Comparison of ENCODE assay signal across 8 cellular contexts in genomic region chr7:82729172-82730030, GRCh38.
DNase-seq lines count a peak whose midpoint lies in the region; ATAC-seq and TF ChIP-seq lines count a peak whose summit lies in the region.

No MANE protein-coding gene starts in this region.

- no peaks in the 10 kb centered on the region for H3K9me3 ChIP-seq in SK-N-MC (ENCODE audit: low read depth, low read length)
- no peaks in the 10 kb centered on the region for H3K9me3 ChIP-seq in upper lobe of right lung

- intact Hi-C loops in upper lobe of right lung (cut with DNase I): no loop called here

- TF ChIP-seq CTCF in foreskin fibroblast (IDR thresholded peaks at IDR 0.05; ENCODE audit: low read depth, low read length): peak; percentile 82
- TF ChIP-seq CTCF in upper lobe of right lung (IDR thresholded peaks at IDR 0.05): peak; percentile 55

- ATAC-seq in upper lobe of right lung (no peak), GM19351 (IDR thresholded peaks at IDR 0.05; ENCODE audit: unreplicated experiment) (no peak)
- no peak for ATAC-seq in activated naive CD4-positive, alpha-beta T cell treated with anti-CD3 and anti-CD28 coated beads, Interleukin-2, amount 50 U/mL, for 72 hours

- H3K27ac ChIP-seq in SK-N-MC (no peak overlapping the region), upper lobe of right lung (no peak overlapping the region)

- DNase-seq in DMS79 (lab: John Stamatoyannopoulos, UW) (peak; percentile 5), LHCN-M2 (ENCODE audit: low read depth) (peak; percentile 56), SK-N-MC (ENCODE audit: low read depth, low spot score) (peak; percentile 62), foreskin fibroblast (peak; percentile 32 to 75), upper lobe of right lung (no peak)
- no peak for DNase-seq in activated naive CD4-positive, alpha-beta T cell treated with anti-CD3 and anti-CD28 coated beads, Interleukin-2, amount 50 U/mL, for 72 hours (ENCODE audit: low spot score in 2 of 2)
- DNase-seq in activated effector memory CD4-positive, alpha-beta T cell treated with Interleukin-2 at 50 U/mL for 16 hours: no peak

- no peak overlapping the region for H3K9ac ChIP-seq in SK-N-MC (ENCODE audit: insufficient read length)

- no peaks in the 10 kb centered on the region for H3K36me3 Mint-ChIP-seq in activated naive CD4-positive, alpha-beta T cell treated with anti-CD3 and anti-CD28 coated beads, Interleukin-2, amount 50 U/mL, for 72 hours

- no peaks in the 10 kb centered on the region for H3K4me1 ChIP-seq in upper lobe of right lung

- H3K27me3 ChIP-seq in upper lobe of right lung: no peaks in the 10 kb centered on the region

- H3K4me3 ChIP-seq in SK-N-MC: peak overlapping the region; percentile 65
- no peak overlapping the region for H3K4me3 ChIP-seq in foreskin fibroblast (ENCODE audit: low read depth in 1 of 2, low read length in 2 of 2)
- no peak overlapping the region for H3K4me3 ChIP-seq in upper lobe of right lung

- H3K27ac Mint-ChIP-seq in activated naive CD4-positive, alpha-beta T cell treated with anti-CD3 and anti-CD28 coated beads, Interleukin-2, amount 50 U/mL, for 72 hours: no peak overlapping the region

- no peaks in the 10 kb centered on the region for H3K9me3 Mint-ChIP-seq in activated naive CD4-positive, alpha-beta T cell treated with anti-CD3 and anti-CD28 coated beads, Interleukin-2, amount 50 U/mL, for 72 hours

- H3K36me3 ChIP-seq in SK-N-MC (ENCODE audit: insufficient read depth, low read length) (no peaks in the 10 kb centered on the region), upper lobe of right lung (no peaks in the 10 kb centered on the region)

Comparison
In these comparisons a context has a peak if more than half of its experiments do, and no peak if none do; other contexts are left out.
1. DNase-seq: peak in DMS79 (single experiment), LHCN-M2 (single experiment), SK-N-MC (single experiment) and foreskin fibroblast (2 of 2); none in upper lobe of right lung (single experiment), activated naive CD4-positive, alpha-beta T cell treated with anti-CD3 and anti-CD28 coated beads, Interleukin-2, amount 50 U/mL, for 72 hours (0 of 2) and activated effector memory CD4-positive, alpha-beta T cell treated with Interleukin-2 at 50 U/mL for 16 hours (single experiment).